ENCODE assay signal across 8 cellular contexts in the genomic region with DNA sequence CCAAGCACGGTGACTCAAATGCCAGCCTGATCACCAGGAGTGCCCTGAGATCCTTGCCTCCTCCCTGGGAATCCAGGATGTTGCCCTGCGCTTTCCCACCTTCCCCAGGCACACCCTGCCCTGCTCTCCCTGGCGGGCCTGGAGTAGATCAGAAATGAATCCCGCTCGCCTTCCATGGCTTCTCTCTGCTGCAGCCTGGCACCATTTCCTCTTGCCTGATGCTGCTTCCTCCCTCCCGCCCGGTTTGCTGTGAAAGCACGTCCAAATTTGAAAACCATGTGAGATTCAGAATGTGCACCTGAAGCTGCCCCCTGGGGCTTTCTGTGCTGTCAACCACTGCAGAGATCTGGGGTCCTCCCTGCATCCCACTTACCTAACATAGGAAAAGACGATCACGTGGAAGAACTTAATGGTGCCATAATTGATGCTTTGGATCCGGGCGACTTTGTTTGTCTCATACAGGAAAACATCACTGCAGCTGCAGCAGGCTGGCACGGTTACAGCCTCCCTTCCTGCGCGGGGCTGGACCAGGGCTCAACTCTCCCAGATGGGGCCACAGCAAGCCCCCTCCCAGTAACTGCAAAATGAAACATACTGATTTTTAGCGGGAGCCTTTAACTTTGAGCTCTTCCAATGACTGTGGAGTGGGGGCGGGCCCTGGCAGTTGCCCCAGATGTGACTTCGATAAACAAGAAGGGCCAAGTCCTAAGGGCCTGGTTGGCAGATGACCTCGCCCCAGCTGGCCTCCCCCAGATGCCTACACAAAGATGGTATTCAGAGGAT. TPM values are rescaled to one million over a fixed set of nuclear protein-coding genes. Genes with fewer than 3 reads are reported as not detected.
DNase-seq lines count a peak whose midpoint lies in the region; ATAC-seq and TF ChIP-seq lines count a peak whose summit lies in the region.

No MANE protein-coding gene starts in this region.

- H3K27me3 Mint-ChIP-seq in Calu3 (ENCODE audit: unreplicated experiment) = peaks cover 56% of the 10 kb centered on the region

- H3K27ac Mint-ChIP-seq in Calu3 (ENCODE audit: unreplicated experiment) = no peak overlapping the region

- WGBS in heart left ventricle, 4 donors = 33 to 44% (median 37%) methylated on average over 19 of the region's 19 CpGs

- H3K4me2 ChIP-seq in skeletal muscle satellite cell (ENCODE audit: low read length) = peak overlapping the region; percentile 84

- peak overlapping the region in 10 of 12 donors; percentile 33 to 58 (median 40) for H3K4me3 ChIP-seq in heart left ventricle
- H3K4me3 ChIP-seq in skeletal muscle satellite cell (ENCODE audit: low read length) = peak overlapping the region; percentile 65

- no peaks in the 10 kb centered on the region for H3K9me3 ChIP-seq in heart left ventricle
- no peaks in the 10 kb centered on the region for H3K9me3 ChIP-seq in skeletal muscle satellite cell (replicated peaks; ENCODE audit: low read length)

- H3K36me3 Mint-ChIP-seq in Calu3 (ENCODE audit: insufficient read depth, unreplicated experiment) = no peaks in the 10 kb centered on the region

- no TSS peak for BruUV-seq in Calu3 (replicated peaks; lab: Mats Ljungman, UMichigan)

- POLR2A ChIA-PET in HEK293T (lab: Yijun Ruan, JAX) = no interaction called here

- no peaks in the 10 kb centered on the region for H3K27me3 ChIP-seq in heart left ventricle
- H3K27me3 ChIP-seq in skeletal muscle satellite cell (ENCODE audit: control insufficient read depth, insufficient read depth, low read length) = peaks cover 4% of the 10 kb centered on the region

- DNase-seq in Calu3 (no peak), NCI-H2107 treated with DMSO at 0.1 percent for 48 hours (lab: John Stamatoyannopoulos, UW; ENCODE audit: unreplicated experiment) (peak; percentile 78), heart left ventricle (peak in 2 of 5 donors; percentile 30 to 49), HEK293T (ENCODE audit: extremely low spot score) (no peak)
- DNase-seq in activated effector memory CD4-positive, alpha-beta T cell treated with Interleukin-2 at 50 U/mL for 16 hours = peak; percentile 9

- H3K4me1 Mint-ChIP-seq in Calu3 (ENCODE audit: low read depth, unreplicated experiment) = no peaks in the 10 kb centered on the region

- CTCF ChIA-PET in Calu3 (lab: Charles Lee) (interaction anchor here (0.6 to 1.4 kb wide), 4 partner anchors 17 to 49 kb away, joined by 3 to 5 read pairs (median 3); no protein-coding TSS in a partner anchor), HEK293T (lab: Yijun Ruan, JAX) (interaction anchor here (0.5 to 0.6 kb wide), 3 partner anchors 328 to 1560 kb away, joined by 3 to 11 read pairs (median 3); no protein-coding TSS in a partner anchor)

- TF ChIP-seq POLR2A in heart left ventricle (IDR thresholded peaks at IDR 0.05) = no peak

- H3K36me3 ChIP-seq in heart left ventricle = no peaks in the 10 kb centered on the region
- no peaks in the 10 kb centered on the region for H3K36me3 ChIP-seq in skeletal muscle satellite cell (ENCODE audit: insufficient read depth, low read length)

- TF ChIP-seq CTCF in Calu3 (IDR thresholded peaks at IDR 0.05; ENCODE audit: unreplicated experiment) (no peak), heart left ventricle (IDR thresholded peaks at IDR 0.05) (no peak)

- H3K9me3 Mint-ChIP-seq in Calu3 (ENCODE audit: low read depth, unreplicated experiment) = no peaks in the 10 kb centered on the region

- intact Hi-C loops in Calu3 (cut with micrococcal nuclease; ENCODE audit: unreplicated experiment) (no loop called here), heart left ventricle (cut with DNase I) (no loop called here)

- peak overlapping the region; percentile 39 for H3K9ac ChIP-seq in skeletal muscle satellite cell (ENCODE audit: low read depth, low read length)

- peak overlapping the region in 2 of 12 donors; percentile 11 to 42 for H3K27ac ChIP-seq in heart left ventricle

- H3K4me3 Mint-ChIP-seq in Calu3 (ENCODE audit: low read depth, unreplicated experiment) = peak overlapping the region; percentile 26

- H3K4me1 ChIP-seq in heart left ventricle = peaks cover 0 to 14% (median 0%) of the 10 kb centered on the region in 12 donors
- peaks cover 9% of the 10 kb centered on the region for H3K4me1 ChIP-seq in skeletal muscle satellite cell (ENCODE audit: control insufficient read depth, insufficient read depth, low read length)

- ATAC-seq in heart left ventricle (peak in 3 of 4 donors; percentile 32 to 42 (median 41)), GM21423 (IDR thresholded peaks at IDR 0.05; ENCODE audit: unreplicated experiment) (no peak), GM21381 (IDR thresholded peaks at IDR 0.05; ENCODE audit: unreplicated experiment) (no peak)

TF ChIP-seq in HEK293T, 16 proteins besides CTCF, POLR2A, EP300 and RAD21:
- no peak for TF ChIP-seq ELF4 (IDR thresholded peaks at IDR 0.05)
- no peak for TF ChIP-seq CTBP1 (IDR thresholded peaks at IDR 0.05; ENCODE audit: borderline replicate concordance)

RNA-seq across cellular contexts. Expression of a gene that starts 24.9 kb away (rescaled TPM):
- total RNA-seq in Calu3 (2022) (14.2 and 14.7 TPM in 2 replicates), heart left ventricle (10 to 100 TPM in 1 of 9 donors, 1 to 10 TPM in 8; 3.5 to 13.3 (median 4.7) TPM)
- 1 to 10 TPM; 4.1 to 7.5 TPM for polyA plus RNA-seq in heart left ventricle
- 7.4 and 7.6 TPM in 2 replicates for total RNA-seq in skeletal muscle satellite cell (2012; rRNA removed)

RNA-seq across cellular contexts. Expression of a gene that starts 50.9 kb away (rescaled TPM):
- total RNA-seq in Calu3 (2022) (13.0 and 16.4 TPM in 2 replicates), heart left ventricle (1 to 10 TPM; 6.1 to 9.8 (median 8.9) TPM)
- polyA plus RNA-seq in heart left ventricle = 1 to 10 TPM; 4.3 to 6.7 TPM
- 9.6 and 9.8 TPM in 2 replicates for total RNA-seq in skeletal muscle satellite cell (2012; rRNA removed)

Comparison
In these comparisons a context has a peak if more than half of its experiments do, and no peak if none do; other contexts are left out.
1. DNase-seq: peak in NCI-H2107 treated with DMSO at 0.1 percent for 48 hours (single experiment) and activated effector memory CD4-positive, alpha-beta T cell treated with Interleukin-2 at 50 U/mL for 16 hours (single experiment); none in Calu3 (single experiment) and HEK293T (single experiment).
2. ATAC-seq: peak in heart left ventricle (3 of 4); none in GM21423 (single experiment) and GM21381 (single experiment).